In genomic region chr1:116407033-116407432, GRCh38 we compare ENCODE assay signal across 1 cellular context.
TF ChIP-seq lines count a peak whose summit lies in the region.

No MANE protein-coding gene starts in this region.

TF ChIP-seq in GM12891, 5 proteins besides CTCF, POLR2A, EP300 and RAD21:
- TF ChIP-seq TAF1 (IDR thresholded peaks at IDR 0.05; ENCODE audit: low read depth, low read length) (no peak), PAX5 (IDR thresholded peaks at IDR 0.05; ENCODE audit: insufficient read depth, low read length, severe bottlenecking) (no peak), POLR2AphosphoS5 (IDR thresholded peaks at IDR 0.05; ENCODE audit: low read depth, low read length) (no peak; the same call in 1 of the 2 replicates), POU2F2 (IDR thresholded peaks at IDR 0.05; ENCODE audit: low read depth, low read length) (no peak), SPI1 (IDR thresholded peaks at IDR 0.05; ENCODE audit: low read depth, low read length) (no peak)
